Comparison of ENCODE assay signal across 17 cellular contexts in the genomic region with DNA sequence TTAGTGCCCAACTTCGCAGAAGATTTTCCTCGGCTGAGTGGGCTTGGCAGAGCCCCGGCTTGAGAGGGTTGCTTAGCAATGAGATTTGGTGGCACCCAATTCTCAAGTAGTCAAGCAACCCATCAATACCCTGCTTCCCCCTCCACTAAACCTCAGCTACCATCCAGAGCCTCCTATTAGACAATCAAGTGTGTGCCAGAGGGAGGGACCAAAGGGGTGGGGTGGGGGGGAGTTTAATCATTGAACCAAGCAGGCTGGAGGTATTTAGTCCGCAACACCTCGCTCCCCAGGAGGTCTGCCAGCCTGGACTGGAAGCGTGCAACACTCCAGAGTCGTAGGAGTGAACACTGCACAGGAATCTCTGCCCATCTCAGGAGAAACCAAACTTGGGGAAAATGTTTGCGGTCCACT. TPM values are rescaled to one million over a fixed set of nuclear protein-coding genes. Genes with fewer than 3 reads are reported as not detected.
A peak's percentile ranks its signal among the peaks of the same experiment; 100 is the strongest.
DNase-seq lines count a peak whose midpoint lies in the region; ATAC-seq, FAIRE-seq and TF ChIP-seq lines count a peak whose summit lies in the region.
"Had no signal": no experiment of that assay in that cellular context is flagged by ENCODE, and none has a peak within 500 bp of the region (broad histone marks: within the 10 kb centered on the region; RNA-seq: fewer than 3 reads in every experiment).

A gene with protein sequence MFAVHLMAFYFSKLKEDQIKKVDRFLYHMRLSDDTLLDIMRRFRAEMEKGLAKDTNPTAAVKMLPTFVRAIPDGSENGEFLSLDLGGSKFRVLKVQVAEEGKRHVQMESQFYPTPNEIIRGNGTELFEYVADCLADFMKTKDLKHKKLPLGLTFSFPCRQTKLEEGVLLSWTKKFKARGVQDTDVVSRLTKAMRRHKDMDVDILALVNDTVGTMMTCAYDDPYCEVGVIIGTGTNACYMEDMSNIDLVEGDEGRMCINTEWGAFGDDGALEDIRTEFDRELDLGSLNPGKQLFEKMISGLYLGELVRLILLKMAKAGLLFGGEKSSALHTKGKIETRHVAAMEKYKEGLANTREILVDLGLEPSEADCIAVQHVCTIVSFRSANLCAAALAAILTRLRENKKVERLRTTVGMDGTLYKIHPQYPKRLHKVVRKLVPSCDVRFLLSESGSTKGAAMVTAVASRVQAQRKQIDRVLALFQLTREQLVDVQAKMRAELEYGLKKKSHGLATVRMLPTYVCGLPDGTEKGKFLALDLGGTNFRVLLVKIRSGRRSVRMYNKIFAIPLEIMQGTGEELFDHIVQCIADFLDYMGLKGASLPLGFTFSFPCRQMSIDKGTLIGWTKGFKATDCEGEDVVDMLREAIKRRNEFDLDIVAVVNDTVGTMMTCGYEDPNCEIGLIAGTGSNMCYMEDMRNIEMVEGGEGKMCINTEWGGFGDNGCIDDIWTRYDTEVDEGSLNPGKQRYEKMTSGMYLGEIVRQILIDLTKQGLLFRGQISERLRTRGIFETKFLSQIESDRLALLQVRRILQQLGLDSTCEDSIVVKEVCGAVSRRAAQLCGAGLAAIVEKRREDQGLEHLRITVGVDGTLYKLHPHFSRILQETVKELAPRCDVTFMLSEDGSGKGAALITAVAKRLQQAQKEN (plus strand): TSS at position 292 of the 411 bp plus-strand sequence. CDS start 104 bp downstream, at position 396.

- H3K4me3 ChIP-seq in RWPE2 (ENCODE audit: severe bottlenecking) (no peak within 1 kb of the TSS), kidney (ENCODE audit: low read length in 2 of 2) (peak within 1 kb of the TSS; percentile 59 to 60), parathyroid adenoma (ENCODE audit: low read depth, low read length) (no peak within 1 kb of the TSS)
- H3K4me3 ChIP-seq: psoas muscle, SJSA1, uterus had no signal

- H3K27me3 ChIP-seq in RWPE2 (ENCODE audit: insufficient read depth, poor library complexity, severe bottlenecking) (no peaks in the 10 kb centered on the region), parathyroid adenoma (ENCODE audit: control insufficient read depth, insufficient read depth, low read length) (no peaks in the 10 kb centered on the region)
- H3K27me3 ChIP-seq: BE2C, SJSA1, uterus had no signal

- H3K4me2 ChIP-seq in parathyroid adenoma (ENCODE audit: low read length), result no peak within 1 kb of the TSS

- ATAC-seq in RWPE2 (ENCODE audit: low read depth) (no peak), GM21528 (IDR thresholded peaks at IDR 0.05; ENCODE audit: low FRiP score, unreplicated experiment) (no peak)
- ATAC-seq: psoas muscle had no signal

- intact Hi-C loops in Calu3 (cut with micrococcal nuclease; ENCODE audit: unreplicated experiment), result loop anchor here (1.0 to 2.0 kb wide), 2 partner anchors 40 to 95 kb away; a partner anchor contains a TSS
- intact Hi-C loops in kidney (cut with DNase I), result no loop called here

- peaks cover 2% of the 10 kb centered on the region for H3K79me2 ChIP-seq in parathyroid adenoma

- no peaks in the 10 kb centered on the region for H3K9me3 ChIP-seq in RWPE2 (ENCODE audit: severe bottlenecking)
- H3K9me3 ChIP-seq in kidney (ENCODE audit: control insufficient read depth in 1 of 2, low read length in 2 of 2), result no peaks in the 10 kb centered on the region
- no peaks in the 10 kb centered on the region for H3K9me3 ChIP-seq in parathyroid adenoma (ENCODE audit: control insufficient read depth, low read length)
- H3K9me3 ChIP-seq: BE2C, psoas muscle, SJSA1, uterus had no signal

- H3K9ac ChIP-seq in kidney (ENCODE audit: low read length in 2 of 2) (peak within 1 kb of the TSS in 1 of 2 donors; percentile 68), parathyroid adenoma (no peak within 1 kb of the TSS)

- no peaks in the 10 kb centered on the region for H3K36me3 ChIP-seq in RWPE2 (ENCODE audit: low read depth)
- no peaks in the 10 kb centered on the region for H3K36me3 ChIP-seq in kidney (ENCODE audit: control insufficient read depth in 1 of 2, insufficient read depth in 2 of 2, low read length in 2 of 2)
- H3K36me3 ChIP-seq in parathyroid adenoma (ENCODE audit: control insufficient read depth, insufficient read depth, low read length), result no peaks in the 10 kb centered on the region
- H3K36me3 ChIP-seq: BE2C, SJSA1, uterus, WERI-Rb-1 had no signal

- H3K9me3 Mint-ChIP-seq in Calu3 (ENCODE audit: low read depth, unreplicated experiment), result no peaks in the 10 kb centered on the region
- H3K9me3 Mint-ChIP-seq in mesothelial cell of epicardium, result no peaks in the 10 kb centered on the region
- H3K9me3 Mint-ChIP-seq: activated T-cell treated with anti-CD3 and anti-CD28 coated beads, Interleukin-2, amount 50 U/mL, for 24 hours had no signal

- no peak for FAIRE-seq in kidney (lab: Jason Lieb, UNC)

- peak; percentile 84 for DNase-seq in Calu3
- no peak for DNase-seq in RWPE2 (ENCODE audit: low spot score)
- DNase-seq in kidney, result peak; percentile 84
- no peak for DNase-seq in mesothelial cell of epicardium (ENCODE audit: low spot score in 2 of 2, unreplicated experiment in 2 of 2)
- DNase-seq in HuH-7 (ENCODE audit: low spot score), result no peak
- no peak for DNase-seq in dedifferentiated amniotic fluid mesenchymal stem cell (ENCODE audit: extremely low spot score)
- DNase-seq: activated T-cell treated with anti-CD3 and anti-CD28 coated beads, Interleukin-2, amount 50 U/mL, for 24 hours; BE2C; DND-41; midbrain; NCI-H1930; psoas muscle; uterus; WERI-Rb-1 had no signal

- peak within 1 kb of the TSS; percentile 92 for H3K27ac Mint-ChIP-seq in Calu3 (ENCODE audit: unreplicated experiment)
- H3K27ac Mint-ChIP-seq in mesothelial cell of epicardium, result no peak within 1 kb of the TSS

- no TSS peak for BruUV-seq in Calu3 (replicated peaks; lab: Mats Ljungman, UMichigan)

- CTCF ChIA-PET in Calu3 (lab: Charles Lee), result interaction anchor here (0.6 to 1.1 kb wide), 4 partner anchors 8 to 142 kb away, joined by 3 to 5 read pairs (median 3); no protein-coding TSS in a partner anchor

- H3K36me3 Mint-ChIP-seq in Calu3 (ENCODE audit: insufficient read depth, unreplicated experiment), result peaks cover 78% of the 10 kb centered on the region
- no peaks in the 10 kb centered on the region for H3K36me3 Mint-ChIP-seq in mesothelial cell of epicardium

- peak within 1 kb of the TSS; percentile 57 for H2AFZ ChIP-seq in parathyroid adenoma

- H3K27me3 Mint-ChIP-seq in Calu3 (ENCODE audit: unreplicated experiment) (no peaks in the 10 kb centered on the region), mesothelial cell of epicardium (ENCODE audit: low read depth) (no peaks in the 10 kb centered on the region)
- H3K27me3 Mint-ChIP-seq: activated T-cell treated with anti-CD3 and anti-CD28 coated beads, Interleukin-2, amount 50 U/mL, for 24 hours had no signal

- H3K4me1 ChIP-seq in RWPE2 (ENCODE audit: insufficient read depth, poor library complexity, severe bottlenecking) (peaks cover 50% of the 10 kb centered on the region), kidney (ENCODE audit: control insufficient read depth in 1 of 2, insufficient read depth in 1 of 2, low read depth in 1 of 2, low read length in 2 of 2) (peaks cover 10 to 36% of the 10 kb centered on the region in 2 donors), parathyroid adenoma (peaks cover 15% of the 10 kb centered on the region)
- H3K4me1 ChIP-seq: BE2C, psoas muscle had no signal

- H3K4me3 Mint-ChIP-seq in Calu3 (ENCODE audit: low read depth, unreplicated experiment), result peak within 1 kb of the TSS; percentile 88
- no peak within 1 kb of the TSS for H3K4me3 Mint-ChIP-seq in mesothelial cell of epicardium

- TF ChIP-seq CTCF in Calu3 (IDR thresholded peaks at IDR 0.05; ENCODE audit: unreplicated experiment) (no peak), RWPE2 (IDR thresholded peaks at IDR 0.05; ENCODE audit: poor library complexity, severe bottlenecking) (no peak), kidney (IDR thresholded peaks at IDR 0.05; ENCODE audit: borderline replicate concordance, extremely low read depth, insufficient read depth) (no peak), parathyroid adenoma (IDR thresholded peaks at IDR 0.05) (no peak), mesothelial cell of epicardium (IDR thresholded peaks at IDR 0.05; ENCODE audit: unreplicated experiment) (no peak)

- peak within 1 kb of the TSS; percentile 56 for H3K27ac ChIP-seq in RWPE2 (ENCODE audit: poor library complexity, severe bottlenecking)
- H3K27ac ChIP-seq in kidney (ENCODE audit: low read depth in 2 of 2, low read length in 2 of 2), result peak within 1 kb of the TSS; percentile 45 to 73
- peak within 1 kb of the TSS; percentile 22 for H3K27ac ChIP-seq in parathyroid adenoma
- H3K27ac ChIP-seq: psoas muscle, SJSA1, uterus, WERI-Rb-1 had no signal

- H3K4me1 Mint-ChIP-seq in Calu3 (ENCODE audit: low read depth, unreplicated experiment) (peaks cover 35% of the 10 kb centered on the region), mesothelial cell of epicardium (peaks cover 9% of the 10 kb centered on the region)

RNA-seq across cellular contexts. Expression of the gene that starts here (rescaled TPM):
- total RNA-seq in Calu3 (2022), result 112 and 113 TPM in 2 replicates
- total RNA-seq in kidney, result 27.4 TPM
- polyA plus RNA-seq in kidney (ENCODE audit: insufficient read depth, low read depth, low replicate concordance), result 8.3 TPM
- total RNA-seq in mesothelial cell of epicardium, result 0.14 TPM in 1 of 3 replicates, not detected in the others
- total RNA-seq: psoas muscle had no signal

Comparison
In these comparisons a context has a peak if more than half of its experiments do, and no peak if none do; other contexts are left out.
1. RNA of the gene that starts here (total RNA-seq): 112 to 113 TPM in Calu3 and 27.4 TPM in kidney (single experiment); 0.14 TPM in mesothelial cell of epicardium; every median in the first group is over 10 times any median in the second.
2. DNase-seq: peak in Calu3 (single experiment) and kidney (single experiment); none in RWPE2 (single experiment), mesothelial cell of epicardium (0 of 2), HuH-7 (single experiment) and dedifferentiated amniotic fluid mesenchymal stem cell (single experiment).
3. H3K4me3 ChIP-seq: peak in kidney (2 of 2); none in RWPE2 (single experiment) and parathyroid adenoma (single experiment).
4. Peak in every context shown above with its lines, with median percentiles within 50 percentile points of each other: H3K27ac ChIP-seq.